In genomic region chr2:171864357-171864985, GRCh38 we compare ENCODE assay signal across 24 cellular contexts. TPM values are rescaled to one million over a fixed set of nuclear protein-coding genes. Genes with fewer than 3 reads are reported as not detected.
DNase-seq lines count a peak whose midpoint lies in the region; ATAC-seq and TF ChIP-seq lines count a peak whose summit lies in the region.
"Had no signal": no experiment of that assay in that cellular context is flagged by ENCODE, and none has a peak within 500 bp of the region (broad histone marks: within the 10 kb centered on the region; RNA-seq: fewer than 3 reads in every experiment).

No MANE protein-coding gene starts in this region.

- no peak overlapping the region for H3K4me3 ChIP-seq in psoas muscle
- H3K4me3 ChIP-seq: BLaER1, GM23248, lower lobe of right lung, spleen had no signal

- H3K27ac ChIP-seq in psoas muscle = peak overlapping the region; percentile 53
- H3K27ac ChIP-seq: BLaER1, GM23248, lower lobe of right lung, parathyroid adenoma, spleen had no signal

- DNase-seq in activated CD8-positive, alpha-beta memory T cell treated with anti-CD3 and anti-CD28 coated beads, Interleukin-2, amount 10 ng/mL, durations not matched to agents 7 days and 5 days = no peak
- no peak for DNase-seq in activated CD8-positive, alpha-beta memory T cell treated with anti-CD3 and anti-CD28 coated beads, Interleukin-2, amount 50 U/mL, for 4 hours
- peak; percentile 33 for DNase-seq in activated CD8-positive, alpha-beta T cell treated with anti-CD3 and anti-CD28 coated beads for 36 hours
- DNase-seq in Right ventricle myocardium superior (no peak), psoas muscle (no peak), CD14-positive monocyte (ENCODE audit: low spot score) (no peak)
- DNase-seq in stimulated activated CD8-positive, alpha-beta memory T cell treated with anti-CD3 and anti-CD28 coated beads, Interleukin-4, amount 100 ng/mL, for 48 hours = no peak
- DNase-seq: activated CD4-positive, CD25-positive, alpha-beta regulatory T cell; aorta; foreskin melanocyte; GF-D8; GM23248; lower lobe of right lung; NCI-H2081 treated with DMSO at 0.1 percent for 48 hours; NCI-H524 treated with DMSO at 0.1 percent for 48 hours; SIG-M5; spleen; stimulated activated naive B cell treated with anti-CD40 and anti-IgM and Interleukin-4, amounts not matched to agents 10 μg/mL and 1 μg/mL and 100 μg/mL, for 72 hours; T-helper 17 cell had no signal

- H3K27ac Mint-ChIP-seq in activated CD8-positive, alpha-beta memory T cell treated with anti-CD3 and anti-CD28 coated beads, Interleukin-2, amount 10 ng/mL, durations not matched to agents 7 days and 5 days = no peak overlapping the region
- peak overlapping the region; percentile 8 for H3K27ac Mint-ChIP-seq in activated CD8-positive, alpha-beta T cell treated with anti-CD3 and anti-CD28 coated beads for 36 hours
- H3K27ac Mint-ChIP-seq in CD14-positive monocyte = no peak overlapping the region
- H3K27ac Mint-ChIP-seq: IgD-negative memory B cell; stimulated activated naive B cell treated with anti-CD40 and anti-IgM and Interleukin-4, amounts not matched to agents 10 μg/mL and 1 μg/mL and 100 μg/mL, for 72 hours; T-helper 17 cell; type B pancreatic cell had no signal

- H3K4me1 ChIP-seq in psoas muscle = peaks cover 32% of the 10 kb centered on the region
- H3K4me1 ChIP-seq: BLaER1, lower lobe of right lung, parathyroid adenoma, spleen had no signal

- peak; percentile 27 for ATAC-seq in activated CD8-positive, alpha-beta memory T cell treated with anti-CD3 and anti-CD28 coated beads, Interleukin-2, amount 10 ng/mL, durations not matched to agents 7 days and 5 days
- peak; percentile 80 for ATAC-seq in activated CD8-positive, alpha-beta T cell treated with anti-CD3 and anti-CD28 coated beads for 36 hours
- ATAC-seq in Right ventricle myocardium superior (ENCODE audit: poor library complexity) (peak; percentile 93), psoas muscle (peak; percentile 79 to 96 (median 95)), HG02938 (IDR thresholded peaks at IDR 0.05; ENCODE audit: unreplicated experiment) (no peak)
- ATAC-seq: lower lobe of right lung; stimulated activated naive B cell treated with anti-CD40 and anti-IgM and Interleukin-4, amounts not matched to agents 10 μg/mL and 1 μg/mL and 100 μg/mL, for 72 hours; T-helper 17 cell had no signal

- no peak overlapping the region for H3K4me3 Mint-ChIP-seq in activated CD8-positive, alpha-beta memory T cell treated with anti-CD3 and anti-CD28 coated beads, Interleukin-2, amount 10 ng/mL, durations not matched to agents 7 days and 5 days
- no peak overlapping the region for H3K4me3 Mint-ChIP-seq in activated CD8-positive, alpha-beta T cell treated with anti-CD3 and anti-CD28 coated beads for 36 hours
- no peak overlapping the region for H3K4me3 Mint-ChIP-seq in CD14-positive monocyte
- H3K4me3 Mint-ChIP-seq: IgD-negative memory B cell; stimulated activated naive B cell treated with anti-CD40 and anti-IgM and Interleukin-4, amounts not matched to agents 10 μg/mL and 1 μg/mL and 100 μg/mL, for 72 hours; T-helper 17 cell; type B pancreatic cell had no signal

- peaks cover 3 to 12% of the 10 kb centered on the region in 2 donors for H3K36me3 ChIP-seq in psoas muscle (ENCODE audit: insufficient read depth in 1 of 2, low read depth in 1 of 2)

- H3K27me3 Mint-ChIP-seq in activated CD8-positive, alpha-beta memory T cell treated with anti-CD3 and anti-CD28 coated beads, Interleukin-2, amount 10 ng/mL, durations not matched to agents 7 days and 5 days = no peaks in the 10 kb centered on the region
- no peaks in the 10 kb centered on the region for H3K27me3 Mint-ChIP-seq in activated CD8-positive, alpha-beta T cell treated with anti-CD3 and anti-CD28 coated beads for 36 hours
- H3K27me3 Mint-ChIP-seq in CD14-positive monocyte (ENCODE audit: low read depth in 3 of 3) = no peaks in the 10 kb centered on the region
- H3K27me3 Mint-ChIP-seq: IgD-negative memory B cell; stimulated activated naive B cell treated with anti-CD40 and anti-IgM and Interleukin-4, amounts not matched to agents 10 μg/mL and 1 μg/mL and 100 μg/mL, for 72 hours; T-helper 17 cell; type B pancreatic cell had no signal

- no peaks in the 10 kb centered on the region for H3K9me3 ChIP-seq in psoas muscle
- H3K9me3 ChIP-seq: lower lobe of right lung, spleen had no signal

- POLR2A ChIA-PET in activated CD8-positive, alpha-beta T cell treated with anti-CD3 and anti-CD28 coated beads for 36 hours (lab: Charles Lee) = no interaction called here

- WGBS in psoas muscle, 3 donors = 29 to 68% (median 45%) methylated on average over 5 of the region's 5 CpGs

- intact Hi-C loops in activated CD8-positive, alpha-beta T cell treated with anti-CD3 and anti-CD28 coated beads for 36 hours (cut with micrococcal nuclease) = no loop called here
- intact Hi-C loops in Right ventricle myocardium superior (cut with DNase I) (no loop called here), psoas muscle (cut with DNase I) (no loop called here), CD14-positive monocyte (cut with micrococcal nuclease) (no loop called here)

- H3K4me1 Mint-ChIP-seq in activated CD8-positive, alpha-beta memory T cell treated with anti-CD3 and anti-CD28 coated beads, Interleukin-2, amount 10 ng/mL, durations not matched to agents 7 days and 5 days = peaks cover 3% of the 10 kb centered on the region
- peaks cover 5% of the 10 kb centered on the region for H3K4me1 Mint-ChIP-seq in activated CD8-positive, alpha-beta T cell treated with anti-CD3 and anti-CD28 coated beads for 36 hours (ENCODE audit: low read depth)
- H3K4me1 Mint-ChIP-seq in CD14-positive monocyte = no peaks in the 10 kb centered on the region

- H3K36me3 Mint-ChIP-seq in activated CD8-positive, alpha-beta memory T cell treated with anti-CD3 and anti-CD28 coated beads, Interleukin-2, amount 10 ng/mL, durations not matched to agents 7 days and 5 days = peaks cover 21% of the 10 kb centered on the region
- H3K36me3 Mint-ChIP-seq in activated CD8-positive, alpha-beta T cell treated with anti-CD3 and anti-CD28 coated beads for 36 hours (ENCODE audit: low read depth) = peaks cover 10% of the 10 kb centered on the region
- peaks cover 20 to 46% of the 10 kb centered on the region in 2 donors for H3K36me3 Mint-ChIP-seq in CD14-positive monocyte

- no peaks in the 10 kb centered on the region for H3K27me3 ChIP-seq in psoas muscle (ENCODE audit: insufficient read depth in 3 of 3, low read length in 2 of 3)
- H3K27me3 ChIP-seq: BLaER1, spleen had no signal

- CTCF ChIA-PET in activated CD8-positive, alpha-beta memory T cell treated with anti-CD3 and anti-CD28 coated beads, Interleukin-2, amount 10 ng/mL, durations not matched to agents 7 days and 5 days (lab: Charles Lee) = no interaction called here
- CTCF ChIA-PET in activated CD8-positive, alpha-beta T cell treated with anti-CD3 and anti-CD28 coated beads for 36 hours (lab: Charles Lee) = no interaction called here

- H3K9me3 Mint-ChIP-seq in activated CD8-positive, alpha-beta memory T cell treated with anti-CD3 and anti-CD28 coated beads, Interleukin-2, amount 10 ng/mL, durations not matched to agents 7 days and 5 days (ENCODE audit: low read depth) = no peaks in the 10 kb centered on the region
- no peaks in the 10 kb centered on the region for H3K9me3 Mint-ChIP-seq in activated CD8-positive, alpha-beta T cell treated with anti-CD3 and anti-CD28 coated beads for 36 hours
- peaks cover 2 to 10% (median 6%) of the 10 kb centered on the region in 7 donors for H3K9me3 Mint-ChIP-seq in CD14-positive monocyte
- H3K9me3 Mint-ChIP-seq: IgD-negative memory B cell; stimulated activated naive B cell treated with anti-CD40 and anti-IgM and Interleukin-4, amounts not matched to agents 10 μg/mL and 1 μg/mL and 100 μg/mL, for 72 hours; type B pancreatic cell had no signal

- no peak for TF ChIP-seq CTCF in activated CD8-positive, alpha-beta T cell treated with anti-CD3 and anti-CD28 coated beads for 36 hours (IDR thresholded peaks at IDR 0.05)
- TF ChIP-seq CTCF in psoas muscle (IDR thresholded peaks at IDR 0.05) (no peak), CD14-positive monocyte (IDR thresholded peaks at IDR 0.05) (no peak)

RNA-seq across cellular contexts. Expression of gene SLC25A12, which starts 29.6 kb away (rescaled TPM):
- total RNA-seq in activated CD8-positive, alpha-beta memory T cell treated with anti-CD3 and anti-CD28 coated beads, Interleukin-2, amount 10 ng/mL, durations not matched to agents 7 days and 5 days = 10 to 100 TPM; 28.9 to 31.3 TPM
- total RNA-seq in activated CD8-positive, alpha-beta T cell treated with anti-CD3 and anti-CD28 coated beads for 36 hours = 10 to 100 TPM; 16.2 to 18.3 TPM
- total RNA-seq in Right ventricle myocardium superior = 107 TPM
- total RNA-seq in psoas muscle = 10 to 100 TPM; 59.9 to 83.6 (median 70.3) TPM
- 10 to 100 TPM; 19.1 to 66.5 (median 46.3) TPM for polyA plus RNA-seq in psoas muscle
- 1 to 10 TPM; 6.5 to 7.0 TPM for polyA plus RNA-seq in CD14-positive monocyte

RNA-seq across cellular contexts. Expression of gene HAT1, which starts 57.8 kb away (rescaled TPM):
- total RNA-seq in activated CD8-positive, alpha-beta memory T cell treated with anti-CD3 and anti-CD28 coated beads, Interleukin-2, amount 10 ng/mL, durations not matched to agents 7 days and 5 days = 10 to 100 TPM; 60.2 to 70.9 TPM
- total RNA-seq in activated CD8-positive, alpha-beta T cell treated with anti-CD3 and anti-CD28 coated beads for 36 hours = 10 to 100 TPM; 75.2 to 79.4 TPM
- 31.1 TPM for total RNA-seq in Right ventricle myocardium superior
- total RNA-seq in psoas muscle = 10 to 100 TPM; 31.8 to 66.5 (median 44.5) TPM
- 10 to 100 TPM; 54.7 to 94.6 (median 60.9) TPM for polyA plus RNA-seq in psoas muscle
- polyA plus RNA-seq in CD14-positive monocyte = 10 to 100 TPM; 62.8 to 63.3 TPM
